Comparison of ENCODE assay signal across 8 cellular contexts in the genomic region with DNA sequence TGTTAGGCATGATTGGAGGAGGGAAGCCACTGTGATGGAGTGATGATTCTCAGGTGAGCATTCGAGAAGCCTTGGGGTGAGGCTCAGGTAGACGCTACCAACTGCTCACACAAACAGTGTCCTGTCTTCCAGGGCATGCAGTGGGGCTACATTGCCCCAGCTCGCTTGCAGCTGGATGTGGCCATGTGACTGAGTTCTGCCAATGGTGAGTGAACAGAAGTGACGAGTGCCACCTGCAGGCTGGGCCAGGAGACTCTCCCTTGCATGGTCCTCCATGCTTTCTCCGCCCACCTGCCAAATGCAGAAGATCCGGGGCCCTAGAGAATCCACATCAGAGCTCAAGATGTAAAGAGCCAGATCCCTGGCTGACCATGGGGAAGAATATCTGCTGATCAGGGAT.
DNase-seq lines count a peak whose midpoint lies in the region; ATAC-seq, FAIRE-seq and TF ChIP-seq lines count a peak whose summit lies in the region.

No MANE protein-coding gene starts in this region.

- H3K9me3 ChIP-seq in WERI-Rb-1 (ENCODE audit: severe bottlenecking) = no peaks in the 10 kb centered on the region

- TF ChIP-seq CTCF in D721Med (IDR thresholded peaks at IDR 0.05; ENCODE audit: insufficient read depth, missing control alignments) = peak; percentile 35
- TF ChIP-seq CTCF in HL-60 (IDR thresholded peaks at IDR 0.05; ENCODE audit: insufficient read depth, low read length) = no peak
- TF ChIP-seq CTCF in WERI-Rb-1 (IDR thresholded peaks at IDR 0.05; ENCODE audit: low read depth, low read length) = peak; percentile 49

- H3K4me3 ChIP-seq in HL-60 (replicated peaks; ENCODE audit: insufficient read depth, low read length) = no peak overlapping the region
- H3K4me3 ChIP-seq in WERI-Rb-1 (ENCODE audit: low read depth, low read length) = no peak overlapping the region

- H3K27me3 ChIP-seq in HL-60 (ENCODE audit: insufficient read depth, poor library complexity, severe bottlenecking) (peaks cover under 1% of the 10 kb centered on the region), WERI-Rb-1 (ENCODE audit: insufficient read depth, low read depth, severe bottlenecking) (no peaks in the 10 kb centered on the region)

- H3K36me3 ChIP-seq in WERI-Rb-1 = no peaks in the 10 kb centered on the region

- DNase-seq in D721Med (ENCODE audit: insufficient read length, low spot score) (no peak), HL-60 (ENCODE audit: low read depth in 1 of 2, low spot score in 1 of 2) (peak; percentile 2 to 54), WERI-Rb-1 (peak; percentile 55), kidney tubule cell (ENCODE audit: low spot score) (peak; percentile 26), NCI-H187 (lab: John Stamatoyannopoulos, UW) (no peak), NCI-H446 (lab: John Stamatoyannopoulos, UW) (no peak)

- H3K27ac ChIP-seq in HL-60 (replicated peaks) = no peak overlapping the region
- H3K27ac ChIP-seq in WERI-Rb-1 = no peak overlapping the region

- ATAC-seq in GM18519 (IDR thresholded peaks at IDR 0.05; ENCODE audit: low FRiP score, unreplicated experiment) (no peak), GM18520 (IDR thresholded peaks at IDR 0.05; ENCODE audit: unreplicated experiment) (no peak)

- FAIRE-seq in D721Med (lab: Jason Lieb, UNC) = no peak

Comparison
In these comparisons a context has a peak if more than half of its experiments do, and no peak if none do; other contexts are left out.
1. DNase-seq: peak in HL-60 (2 of 2), WERI-Rb-1 (single experiment) and kidney tubule cell (single experiment); none in D721Med (single experiment), NCI-H187 (0 of 2) and NCI-H446 (0 of 2).